1 cellular context compared by ENCODE assay signal in the genomic region with DNA sequence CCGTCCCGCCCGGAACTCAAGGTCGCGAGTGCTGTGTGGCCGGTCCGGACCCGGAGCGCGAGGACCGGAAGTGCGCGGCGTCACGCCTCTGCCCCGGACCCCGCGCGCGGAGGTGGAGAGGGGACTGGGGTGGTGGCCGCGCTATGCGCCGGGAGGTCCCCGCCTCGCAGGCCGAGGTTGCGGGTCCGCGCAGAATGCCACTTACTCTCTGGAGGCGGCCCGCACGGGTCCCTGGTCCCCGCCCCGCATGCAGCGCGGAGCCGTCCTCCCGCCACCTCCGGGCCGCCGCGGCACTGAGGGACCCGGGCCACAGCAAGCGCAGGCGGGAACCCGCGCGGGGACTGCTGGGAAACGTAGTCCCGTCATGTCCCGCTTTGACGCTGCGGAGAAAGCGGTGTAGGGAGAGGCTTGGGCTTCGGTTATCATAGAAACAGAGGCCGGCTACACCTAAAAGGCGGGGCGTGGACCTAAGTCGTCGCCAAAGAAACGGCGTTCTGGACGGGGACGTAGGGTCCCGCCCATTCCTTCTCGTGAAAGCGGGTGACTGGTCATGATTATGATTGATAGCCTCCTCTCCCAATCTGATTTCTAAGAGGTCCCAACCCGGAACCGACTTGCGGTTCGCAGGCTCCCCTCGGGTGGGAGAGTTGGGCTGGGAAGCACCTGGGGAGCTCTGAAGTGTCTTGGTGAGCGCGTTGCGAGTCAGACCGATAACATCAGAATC.
TF ChIP-seq lines count a peak whose summit lies in the region.

A gene (minus strand): TSS at position 295 of the 724 bp plus-strand sequence. CDS start 11,698 bp downstream, outside the sequence.

TF ChIP-seq in HepG2, 621 proteins besides CTCF, POLR2A, EP300 and RAD21 (continued from another document and continues in another):
- TF ChIP-seq, protein P1, sequence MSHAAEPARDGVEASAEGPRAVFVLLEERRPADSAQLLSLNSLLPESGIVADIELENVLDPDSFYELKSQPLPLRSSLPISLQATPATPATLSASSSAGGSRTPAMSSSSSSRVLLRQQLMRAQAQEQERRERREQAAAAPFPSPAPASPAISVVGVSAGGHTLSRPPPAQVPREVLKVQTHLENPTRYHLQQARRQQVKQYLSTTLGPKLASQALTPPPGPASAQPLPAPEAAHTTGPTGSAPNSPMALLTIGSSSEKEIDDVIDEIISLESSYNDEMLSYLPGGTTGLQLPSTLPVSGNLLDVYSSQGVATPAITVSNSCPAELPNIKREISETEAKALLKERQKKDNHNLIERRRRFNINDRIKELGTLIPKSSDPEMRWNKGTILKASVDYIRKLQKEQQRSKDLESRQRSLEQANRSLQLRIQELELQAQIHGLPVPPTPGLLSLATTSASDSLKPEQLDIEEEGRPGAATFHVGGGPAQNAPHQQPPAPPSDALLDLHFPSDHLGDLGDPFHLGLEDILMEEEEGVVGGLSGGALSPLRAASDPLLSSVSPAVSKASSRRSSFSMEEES (CRISPR knock-in tag; IDR thresholded peaks at IDR 0.05), result peak; percentile 75
- no peak for TF ChIP-seq EHMT2 (IDR thresholded peaks at IDR 0.05; ENCODE audit: borderline replicate concordance, low read depth, low read length)
- no peak for TF ChIP-seq PTBP1 (IDR thresholded peaks at IDR 0.05; ENCODE audit: low read depth, low read length, poor library complexity, severe bottlenecking)
- TF ChIP-seq HNRNPLL (IDR thresholded peaks at IDR 0.05; ENCODE audit: low read depth, low read length, poor library complexity, severe bottlenecking), result peak; percentile 99
- TF ChIP-seq, protein P2, sequence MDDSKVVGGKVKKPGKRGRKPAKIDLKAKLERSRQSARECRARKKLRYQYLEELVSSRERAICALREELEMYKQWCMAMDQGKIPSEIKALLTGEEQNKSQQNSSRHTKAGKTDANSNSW (CRISPR knock-in tag; IDR thresholded peaks at IDR 0.05; ENCODE audit: borderline replicate concordance), result peak; percentile 77; the same call in 1 of the 2 replicates
- peak; percentile 96 for TF ChIP-seq ERF (CRISPR knock-in tag; IDR thresholded peaks at IDR 0.05)
- no peak for TF ChIP-seq HMG20A (CRISPR knock-in tag; IDR thresholded peaks at IDR 0.05; ENCODE audit: borderline replicate concordance)
- peak; percentile 87; the same call in 1 of the 2 replicates for TF ChIP-seq TBX2 (CRISPR knock-in tag; IDR thresholded peaks at IDR 0.05; ENCODE audit: borderline replicate concordance)
- no peak for TF ChIP-seq ZNF292 (CRISPR knock-in tag; IDR thresholded peaks at IDR 0.05; ENCODE audit: borderline replicate concordance, low read depth)
- TF ChIP-seq TMF1 (CRISPR knock-in tag; IDR thresholded peaks at IDR 0.05; ENCODE audit: low read depth), result peak; percentile 90
- TF ChIP-seq RFX3 (CRISPR knock-in tag; IDR thresholded peaks at IDR 0.05), result peak; percentile 91
- TF ChIP-seq CREM (IDR thresholded peaks at IDR 0.05), result peak; percentile 70
- TF ChIP-seq CREM (CRISPR knock-in tag; IDR thresholded peaks at IDR 0.05), result no peak
- TF ChIP-seq ZNF124 (CRISPR knock-in tag; IDR thresholded peaks at IDR 0.05), result peak; percentile 80
- TF ChIP-seq RCOR2 (CRISPR knock-in tag; IDR thresholded peaks at IDR 0.05), result no peak
- no peak for TF ChIP-seq ZNF496 (CRISPR knock-in tag; IDR thresholded peaks at IDR 0.05; ENCODE audit: insufficient replicate concordance)
- TF ChIP-seq, protein P3, sequence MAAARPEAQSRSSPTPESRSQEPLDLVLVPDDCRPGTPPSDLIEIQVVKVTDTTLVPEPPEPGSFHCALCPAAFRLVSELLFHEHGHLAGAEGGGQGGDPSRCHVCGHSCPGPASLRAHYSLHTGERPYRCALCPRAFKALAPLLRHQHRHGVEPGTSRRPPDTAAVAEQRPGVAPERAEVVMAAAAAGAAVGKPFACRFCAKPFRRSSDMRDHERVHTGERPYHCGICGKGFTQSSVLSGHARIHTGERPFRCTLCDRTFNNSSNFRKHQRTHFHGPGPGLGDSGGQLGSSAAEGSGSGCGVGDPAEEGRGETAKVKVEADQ (CRISPR knock-in tag; IDR thresholded peaks at IDR 0.05; ENCODE audit: borderline replicate concordance), result 0 out of 2 replicates have a peak, but pooled peaks have one; percentile 45
- 0 out of 2 replicates have a peak, but pooled peaks have one; percentile 67 for TF ChIP-seq CENPT (CRISPR knock-in tag; IDR thresholded peaks at IDR 0.05; ENCODE audit: low read depth)
- TF ChIP-seq SMYD3 (CRISPR knock-in tag; IDR thresholded peaks at IDR 0.05), result no peak; the same call in 1 of the 2 replicates
- TF ChIP-seq, protein P4, sequence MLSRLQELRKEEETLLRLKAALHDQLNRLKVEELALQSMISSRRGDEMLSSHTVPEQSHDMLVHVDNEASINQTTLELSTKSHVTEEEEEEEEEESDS (CRISPR knock-in tag; IDR thresholded peaks at IDR 0.05; ENCODE audit: borderline replicate concordance), result no peak
- peak; percentile 31; the same call in 1 of the 2 replicates for TF ChIP-seq BHLHE40 (IDR thresholded peaks at IDR 0.05; ENCODE audit: low read length)
- no peak for TF ChIP-seq ZNF468 (CRISPR knock-in tag; IDR thresholded peaks at IDR 0.05)
- TF ChIP-seq ZNF235 (CRISPR knock-in tag; IDR thresholded peaks at IDR 0.05; ENCODE audit: borderline replicate concordance), result no peak
- TF ChIP-seq ZNF367 (CRISPR knock-in tag; IDR thresholded peaks at IDR 0.05; ENCODE audit: borderline replicate concordance), result no peak
- peak; percentile 97 for TF ChIP-seq KDM5A (IDR thresholded peaks at IDR 0.05; ENCODE audit: borderline replicate concordance, low read length)
- TF ChIP-seq BRD4 (CRISPR knock-in tag; IDR thresholded peaks at IDR 0.05), result peak; percentile 76; the same call in 1 of the 2 replicates
- peak; percentile 54; the same call in 1 of the 2 replicates for TF ChIP-seq TOE1 (CRISPR knock-in tag; IDR thresholded peaks at IDR 0.05)
- TF ChIP-seq, protein P5, sequence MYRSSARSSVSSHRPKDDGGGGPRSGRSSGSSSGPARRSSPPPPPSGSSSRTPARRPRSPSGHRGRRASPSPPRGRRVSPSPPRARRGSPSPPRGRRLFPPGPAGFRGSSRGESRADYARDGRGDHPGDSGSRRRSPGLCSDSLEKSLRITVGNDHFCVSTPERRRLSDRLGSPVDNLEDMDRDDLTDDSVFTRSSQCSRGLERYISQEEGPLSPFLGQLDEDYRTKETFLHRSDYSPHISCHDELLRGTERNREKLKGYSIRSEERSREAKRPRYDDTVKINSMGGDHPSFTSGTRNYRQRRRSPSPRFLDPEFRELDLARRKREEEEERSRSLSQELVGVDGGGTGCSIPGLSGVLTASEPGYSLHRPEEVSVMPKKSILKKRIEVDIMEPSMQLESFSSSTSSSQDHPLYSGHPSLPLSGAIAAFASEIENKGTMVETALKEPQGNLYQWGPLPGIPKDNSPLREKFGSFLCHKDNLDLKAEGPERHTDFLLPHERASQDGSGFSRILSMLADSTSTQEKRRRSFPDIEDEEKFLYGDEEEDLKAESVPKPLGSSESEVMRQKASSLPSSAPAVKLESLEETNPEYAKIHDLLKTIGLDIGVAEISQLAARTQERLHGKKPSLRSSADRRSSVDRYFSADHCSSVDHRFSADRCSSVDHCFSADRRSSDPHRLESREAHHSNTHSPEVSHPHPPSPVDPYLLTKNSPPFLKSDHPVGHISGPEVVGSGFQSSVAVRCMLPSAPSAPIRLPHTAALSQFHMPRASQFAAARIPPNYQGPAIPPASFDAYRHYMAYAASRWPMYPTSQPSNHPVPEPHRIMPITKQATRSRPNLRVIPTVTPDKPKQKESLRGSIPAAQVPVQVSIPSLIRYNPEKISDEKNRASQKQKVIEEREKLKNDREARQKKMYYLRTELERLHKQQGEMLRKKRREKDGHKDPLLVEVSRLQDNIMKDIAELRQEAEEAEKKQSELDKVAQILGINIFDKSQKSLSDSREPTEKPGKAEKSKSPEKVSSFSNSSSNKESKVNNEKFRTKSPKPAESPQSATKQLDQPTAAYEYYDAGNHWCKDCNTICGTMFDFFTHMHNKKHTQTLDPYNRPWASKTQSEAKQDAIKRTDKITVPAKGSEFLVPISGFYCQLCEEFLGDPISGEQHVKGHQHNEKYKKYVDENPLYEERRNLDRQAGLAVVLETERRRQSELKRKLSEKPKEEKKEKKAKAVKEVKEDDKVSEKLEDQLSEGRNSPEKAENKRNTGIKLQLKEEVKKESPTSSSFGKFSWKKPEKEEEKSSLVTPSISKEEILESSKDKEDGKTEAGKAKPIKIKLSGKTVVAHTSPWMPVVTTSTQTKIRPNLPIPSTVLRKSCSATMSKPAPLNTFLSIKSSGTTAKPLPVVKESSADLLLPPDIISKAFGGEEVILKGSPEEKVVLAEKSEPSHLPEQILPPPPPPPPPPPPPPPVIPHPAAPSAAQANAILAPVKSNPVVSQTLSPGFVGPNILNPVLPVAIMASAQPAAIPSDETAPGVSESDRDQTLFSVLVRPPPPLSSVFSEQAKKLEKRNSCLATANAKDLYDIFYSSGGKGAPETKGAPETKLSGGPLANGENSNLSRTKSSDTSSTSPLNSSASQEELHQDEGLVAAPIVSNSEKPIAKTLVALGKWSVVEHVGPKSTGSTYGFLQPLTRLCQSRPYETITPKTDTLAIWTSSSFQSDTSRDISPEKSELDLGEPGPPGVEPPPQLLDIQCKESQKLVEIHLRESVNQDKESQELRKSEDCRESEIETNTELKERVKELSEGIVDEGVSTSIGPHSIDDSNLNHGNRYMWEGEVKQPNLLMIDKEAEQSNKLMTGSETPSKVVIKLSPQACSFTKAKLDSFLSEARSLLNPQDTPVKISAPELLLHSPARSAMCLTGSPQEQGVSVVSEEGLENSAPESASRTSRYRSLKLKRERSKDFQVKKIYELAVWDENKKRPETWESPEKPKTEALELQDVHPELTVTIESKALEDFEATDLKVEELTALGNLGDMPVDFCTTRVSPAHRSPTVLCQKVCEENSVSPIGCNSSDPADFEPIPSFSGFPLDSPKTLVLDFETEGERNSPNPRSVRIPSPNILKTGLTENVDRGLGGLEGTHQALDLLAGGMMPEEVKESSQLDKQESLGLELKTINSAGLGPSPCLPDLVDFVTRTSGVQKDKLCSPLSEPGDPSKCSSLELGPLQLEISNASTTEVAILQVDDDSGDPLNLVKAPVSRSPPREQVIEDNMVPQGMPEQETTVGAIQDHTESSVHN (CRISPR knock-in tag; IDR thresholded peaks at IDR 0.05), result no peak
- 0 out of 2 replicates have a peak, but pooled peaks have one; percentile 76 for TF ChIP-seq ZNF724P (CRISPR knock-in tag; IDR thresholded peaks at IDR 0.05; ENCODE audit: borderline replicate concordance)
- TF ChIP-seq, protein P6, sequence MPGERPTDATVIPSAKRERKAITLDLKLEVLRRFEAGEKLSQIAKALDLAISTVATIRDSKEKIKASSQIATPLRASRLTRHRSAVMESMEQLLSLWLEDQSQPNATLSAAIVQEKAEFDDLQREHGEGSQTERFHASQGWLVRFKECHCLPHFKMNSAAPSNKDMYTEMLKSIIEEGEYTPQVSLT (CRISPR knock-in tag; IDR thresholded peaks at IDR 0.05; ENCODE audit: borderline replicate concordance, low read depth), result 0 out of 2 replicates have a peak, but pooled peaks have one; percentile 64
- TF ChIP-seq, protein P7, sequence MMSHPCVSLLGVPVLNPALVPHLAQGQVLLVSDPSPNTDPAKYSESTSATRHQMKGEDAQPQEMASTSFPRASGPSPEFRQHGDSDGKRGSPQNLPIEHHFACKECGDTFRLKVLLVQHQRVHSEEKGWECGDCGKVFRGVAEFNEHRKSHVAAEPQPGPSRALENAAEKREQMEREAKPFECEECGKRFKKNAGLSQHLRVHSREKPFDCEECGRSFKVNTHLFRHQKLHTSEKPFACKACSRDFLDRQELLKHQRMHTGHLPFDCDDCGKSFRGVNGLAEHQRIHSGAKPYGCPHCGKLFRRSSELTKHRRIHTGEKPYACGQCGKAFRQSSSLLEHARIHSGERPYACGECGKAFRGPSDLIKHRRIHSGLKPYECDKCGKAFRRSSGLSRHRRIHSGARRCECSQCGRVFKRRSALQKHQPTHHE (CRISPR knock-in tag; IDR thresholded peaks at IDR 0.05; ENCODE audit: borderline replicate concordance), result peak; percentile 97
- peak; percentile 14; the same call in 1 of the 2 replicates for TF ChIP-seq SP5 (CRISPR knock-in tag; IDR thresholded peaks at IDR 0.05; ENCODE audit: borderline replicate concordance, low read depth)
- TF ChIP-seq DR1 (CRISPR knock-in tag; IDR thresholded peaks at IDR 0.05), result peak; percentile 77
- TF ChIP-seq, protein P8, sequence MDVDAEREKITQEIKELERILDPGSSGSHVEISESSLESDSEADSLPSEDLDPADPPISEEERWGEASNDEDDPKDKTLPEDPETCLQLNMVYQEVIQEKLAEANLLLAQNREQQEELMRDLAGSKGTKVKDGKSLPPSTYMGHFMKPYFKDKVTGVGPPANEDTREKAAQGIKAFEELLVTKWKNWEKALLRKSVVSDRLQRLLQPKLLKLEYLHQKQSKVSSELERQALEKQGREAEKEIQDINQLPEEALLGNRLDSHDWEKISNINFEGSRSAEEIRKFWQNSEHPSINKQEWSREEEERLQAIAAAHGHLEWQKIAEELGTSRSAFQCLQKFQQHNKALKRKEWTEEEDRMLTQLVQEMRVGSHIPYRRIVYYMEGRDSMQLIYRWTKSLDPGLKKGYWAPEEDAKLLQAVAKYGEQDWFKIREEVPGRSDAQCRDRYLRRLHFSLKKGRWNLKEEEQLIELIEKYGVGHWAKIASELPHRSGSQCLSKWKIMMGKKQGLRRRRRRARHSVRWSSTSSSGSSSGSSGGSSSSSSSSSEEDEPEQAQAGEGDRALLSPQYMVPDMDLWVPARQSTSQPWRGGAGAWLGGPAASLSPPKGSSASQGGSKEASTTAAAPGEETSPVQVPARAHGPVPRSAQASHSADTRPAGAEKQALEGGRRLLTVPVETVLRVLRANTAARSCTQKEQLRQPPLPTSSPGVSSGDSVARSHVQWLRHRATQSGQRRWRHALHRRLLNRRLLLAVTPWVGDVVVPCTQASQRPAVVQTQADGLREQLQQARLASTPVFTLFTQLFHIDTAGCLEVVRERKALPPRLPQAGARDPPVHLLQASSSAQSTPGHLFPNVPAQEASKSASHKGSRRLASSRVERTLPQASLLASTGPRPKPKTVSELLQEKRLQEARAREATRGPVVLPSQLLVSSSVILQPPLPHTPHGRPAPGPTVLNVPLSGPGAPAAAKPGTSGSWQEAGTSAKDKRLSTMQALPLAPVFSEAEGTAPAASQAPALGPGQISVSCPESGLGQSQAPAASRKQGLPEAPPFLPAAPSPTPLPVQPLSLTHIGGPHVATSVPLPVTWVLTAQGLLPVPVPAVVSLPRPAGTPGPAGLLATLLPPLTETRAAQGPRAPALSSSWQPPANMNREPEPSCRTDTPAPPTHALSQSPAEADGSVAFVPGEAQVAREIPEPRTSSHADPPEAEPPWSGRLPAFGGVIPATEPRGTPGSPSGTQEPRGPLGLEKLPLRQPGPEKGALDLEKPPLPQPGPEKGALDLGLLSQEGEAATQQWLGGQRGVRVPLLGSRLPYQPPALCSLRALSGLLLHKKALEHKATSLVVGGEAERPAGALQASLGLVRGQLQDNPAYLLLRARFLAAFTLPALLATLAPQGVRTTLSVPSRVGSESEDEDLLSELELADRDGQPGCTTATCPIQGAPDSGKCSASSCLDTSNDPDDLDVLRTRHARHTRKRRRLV (CRISPR knock-in tag; IDR thresholded peaks at IDR 0.05), result 0 out of 2 replicates have a peak, but pooled peaks have one; percentile 40
- no peak for TF ChIP-seq ZNF569 (CRISPR knock-in tag; IDR thresholded peaks at IDR 0.05; ENCODE audit: borderline replicate concordance)
- no peak for TF ChIP-seq IRX3 (CRISPR knock-in tag; IDR thresholded peaks at IDR 0.05; ENCODE audit: borderline replicate concordance, low read depth)
- TF ChIP-seq ZNF331 (CRISPR knock-in tag; IDR thresholded peaks at IDR 0.05), result peak; percentile 84
- peak; percentile 96 for TF ChIP-seq NR2C2 (CRISPR knock-in tag; IDR thresholded peaks at IDR 0.05; ENCODE audit: borderline replicate concordance)
- TF ChIP-seq, protein P9, sequence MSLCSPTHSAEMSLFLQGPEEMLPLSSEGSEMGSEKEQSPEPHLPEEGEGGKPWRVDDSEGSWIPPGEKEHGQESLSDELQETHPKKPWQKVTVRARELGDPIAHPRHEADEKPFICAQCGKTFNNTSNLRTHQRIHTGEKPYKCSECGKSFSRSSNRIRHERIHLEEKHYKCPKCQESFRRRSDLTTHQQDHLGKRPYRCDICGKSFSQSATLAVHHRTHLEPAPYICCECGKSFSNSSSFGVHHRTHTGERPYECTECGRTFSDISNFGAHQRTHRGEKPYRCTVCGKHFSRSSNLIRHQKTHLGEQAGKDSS (CRISPR knock-in tag; IDR thresholded peaks at IDR 0.05; ENCODE audit: borderline replicate concordance, low read depth), result peak; percentile 88
